8 cellular contexts compared by ENCODE assay signal in the genomic region with DNA sequence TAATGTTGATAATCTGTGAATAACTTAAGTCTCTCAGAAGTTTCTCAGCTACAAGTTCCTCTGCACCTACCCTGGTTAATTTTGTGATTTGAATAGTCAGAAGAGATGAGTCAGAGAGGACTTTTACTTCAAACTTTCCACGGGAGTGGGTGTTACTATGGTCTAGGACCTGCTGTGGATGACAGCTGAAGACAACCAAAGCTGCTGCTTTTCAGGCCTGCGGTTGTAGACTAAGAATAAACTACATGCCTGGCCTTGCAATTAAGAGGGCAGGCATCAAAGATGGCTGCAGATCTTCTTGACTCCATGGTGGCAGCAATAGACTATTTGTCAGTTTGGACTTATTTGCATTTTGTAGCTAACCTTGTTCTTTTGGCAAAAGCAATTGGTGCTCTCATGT.
DNase-seq lines count a peak whose midpoint lies in the region; ATAC-seq, FAIRE-seq and TF ChIP-seq lines count a peak whose summit lies in the region.

No MANE protein-coding gene starts in this region.

- TF ChIP-seq EP300 in SK-N-SH (IDR thresholded peaks at IDR 0.05; ENCODE audit: borderline replicate concordance in 1 of 2, low read depth in 1 of 2, low read length in 1 of 2) = no peak

- POLR2A ChIA-PET in SK-N-SH (lab: Yijun Ruan, JAX) = no interaction called here

- no peaks in the 10 kb centered on the region for H3K27me3 ChIP-seq in SK-N-SH (ENCODE audit: insufficient read depth)

- H3K27ac ChIP-seq in SK-N-SH (ENCODE audit: low read depth in 2 of 2, low read length in 1 of 2) = no peak overlapping the region

- CTCF ChIA-PET in SK-N-SH (lab: Yijun Ruan, JAX) = interaction anchor here (1.1 kb wide), 1 partner anchor 11 kb away, joined by 3 read pairs; no protein-coding TSS in a partner anchor

- no peaks in the 10 kb centered on the region for H3K9me3 Mint-ChIP-seq in T-helper 2 cell treated with Interferon-gamma antibody and Interleukin-4, amounts not matched to agents 5 μg/mL and 100 μg/mL, for 36 hours

- no peaks in the 10 kb centered on the region for H3F3A ChIP-seq in SK-N-SH (replicated peaks; ENCODE audit: insufficient read depth)

- ATAC-seq in GM18858 (IDR thresholded peaks at IDR 0.05; ENCODE audit: unreplicated experiment) = peak; percentile 99
- peak; percentile 97 for ATAC-seq in HG02588 (IDR thresholded peaks at IDR 0.05; ENCODE audit: unreplicated experiment)

- no peak overlapping the region for H3K4me2 ChIP-seq in SK-N-SH

- H3K36me3 Mint-ChIP-seq in T-helper 2 cell treated with Interferon-gamma antibody and Interleukin-4, amounts not matched to agents 5 μg/mL and 100 μg/mL, for 36 hours (ENCODE audit: low read depth) = no peaks in the 10 kb centered on the region

- TF ChIP-seq RAD21 in SK-N-SH (IDR thresholded peaks at IDR 0.05; ENCODE audit: low read length) = no peak

- no peak overlapping the region for H2AFZ ChIP-seq in SK-N-SH (ENCODE audit: low read depth)

- H3K4me1 Mint-ChIP-seq in T-helper 2 cell treated with Interferon-gamma antibody and Interleukin-4, amounts not matched to agents 5 μg/mL and 100 μg/mL, for 36 hours (ENCODE audit: low read depth) = no peaks in the 10 kb centered on the region

- WGBS in SK-N-SH (ENCODE audit: low lambda C conversion rate) = 61% methylated on average over 2 of the region's 2 CpGs

- peaks cover 12% of the 10 kb centered on the region for H3K27me3 Mint-ChIP-seq in T-helper 2 cell treated with Interferon-gamma antibody and Interleukin-4, amounts not matched to agents 5 μg/mL and 100 μg/mL, for 36 hours (ENCODE audit: low read depth)

- H4K20me1 ChIP-seq in SK-N-SH (ENCODE audit: insufficient read depth) = no peaks in the 10 kb centered on the region

- H3K4me3 Mint-ChIP-seq in T-helper 2 cell treated with Interferon-gamma antibody and Interleukin-4, amounts not matched to agents 5 μg/mL and 100 μg/mL, for 36 hours = no peak overlapping the region

- no peaks in the 10 kb centered on the region for H3K36me3 ChIP-seq in SK-N-SH (replicated peaks in 1 of 2; ENCODE audit: control insufficient read depth in 1 of 2, insufficient read depth in 2 of 2, low read length in 1 of 2)

- FAIRE-seq in RCC 7860 (lab: Jason Lieb, UNC) = no peak

- no peak for TF ChIP-seq CTCF in SK-N-SH (IDR thresholded peaks at IDR 0.05)

- no peaks in the 10 kb centered on the region for H3K79me2 ChIP-seq in SK-N-SH (ENCODE audit: insufficient read depth)

- no peak overlapping the region for H3K9ac ChIP-seq in SK-N-SH

- DNase-seq in T-helper 2 cell treated with Interferon-gamma antibody and Interleukin-4, amounts not matched to agents 5 μg/mL and 100 μg/mL, for 36 hours (ENCODE audit: low spot score) = peak; percentile 55
- DNase-seq in stimulated activated CD4-positive, alpha-beta T cell treated with anti-CD3 and anti-CD28 coated beads, Interleukin-12 subunit alpha, Interleukin-12 subunit beta, amount 100 ng/mL, for 48 hours (ENCODE audit: low read depth in 2 of 3, low spot score in 1 of 3) = peak; percentile 19 to 56 (median 26)
- DNase-seq in RCC 7860 (ENCODE audit: low spot score) = no peak
- no peak for DNase-seq in SK-N-SH
- DNase-seq in NCI-H2029 (lab: John Stamatoyannopoulos, UW) = no peak
- no peak for DNase-seq in medulla oblongata (ENCODE audit: extremely low spot score)

- H3K4me3 ChIP-seq in SK-N-SH (ENCODE audit: low read depth in 2 of 2, low read length in 1 of 2) = no peak overlapping the region

- H3K27ac Mint-ChIP-seq in T-helper 2 cell treated with Interferon-gamma antibody and Interleukin-4, amounts not matched to agents 5 μg/mL and 100 μg/mL, for 36 hours = no peak overlapping the region

- H3K9me2 ChIP-seq in SK-N-SH = no peaks in the 10 kb centered on the region

- H3K4me1 ChIP-seq in SK-N-SH (ENCODE audit: control insufficient read depth in 1 of 2, insufficient read depth in 2 of 2, low read depth in 1 of 2, low read length in 1 of 2) = no peaks in the 10 kb centered on the region

- H3K9me3 ChIP-seq in SK-N-SH = no peaks in the 10 kb centered on the region

TF ChIP-seq in SK-N-SH, 30 proteins besides CTCF, POLR2A, EP300 and RAD21:
- no peak for TF ChIP-seq NRF1 (IDR thresholded peaks at IDR 0.05; ENCODE audit: low read depth, low read length)
- no peak for TF ChIP-seq MEF2A (IDR thresholded peaks at IDR 0.05; ENCODE audit: borderline replicate concordance, low read depth)
- TF ChIP-seq, protein P1, sequence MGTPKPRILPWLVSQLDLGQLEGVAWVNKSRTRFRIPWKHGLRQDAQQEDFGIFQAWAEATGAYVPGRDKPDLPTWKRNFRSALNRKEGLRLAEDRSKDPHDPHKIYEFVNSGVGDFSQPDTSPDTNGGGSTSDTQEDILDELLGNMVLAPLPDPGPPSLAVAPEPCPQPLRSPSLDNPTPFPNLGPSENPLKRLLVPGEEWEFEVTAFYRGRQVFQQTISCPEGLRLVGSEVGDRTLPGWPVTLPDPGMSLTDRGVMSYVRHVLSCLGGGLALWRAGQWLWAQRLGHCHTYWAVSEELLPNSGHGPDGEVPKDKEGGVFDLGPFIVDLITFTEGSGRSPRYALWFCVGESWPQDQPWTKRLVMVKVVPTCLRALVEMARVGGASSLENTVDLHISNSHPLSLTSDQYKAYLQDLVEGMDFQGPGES (IDR thresholded peaks at IDR 0.05; ENCODE audit: low read depth, low read length) = no peak
- TF ChIP-seq, protein P2, sequence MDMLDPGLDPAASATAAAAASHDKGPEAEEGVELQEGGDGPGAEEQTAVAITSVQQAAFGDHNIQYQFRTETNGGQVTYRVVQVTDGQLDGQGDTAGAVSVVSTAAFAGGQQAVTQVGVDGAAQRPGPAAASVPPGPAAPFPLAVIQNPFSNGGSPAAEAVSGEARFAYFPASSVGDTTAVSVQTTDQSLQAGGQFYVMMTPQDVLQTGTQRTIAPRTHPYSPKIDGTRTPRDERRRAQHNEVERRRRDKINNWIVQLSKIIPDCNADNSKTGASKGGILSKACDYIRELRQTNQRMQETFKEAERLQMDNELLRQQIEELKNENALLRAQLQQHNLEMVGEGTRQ (IDR thresholded peaks at IDR 0.05; ENCODE audit: borderline replicate concordance, low read depth, low read length) = no peak
- no peak for TF ChIP-seq FOXJ3 (CRISPR knock-in tag; IDR thresholded peaks at IDR 0.05)
- no peak for TF ChIP-seq YY1 (IDR thresholded peaks at IDR 0.05; ENCODE audit: low read depth)
- no peak for TF ChIP-seq TEAD4 (IDR thresholded peaks at IDR 0.05; ENCODE audit: borderline replicate concordance, insufficient read depth)
- no peak for TF ChIP-seq CHD2 (IDR thresholded peaks at IDR 0.05; ENCODE audit: low read length, partially characterized antibody)
- TF ChIP-seq GATA2 (CRISPR knock-in tag; IDR thresholded peaks at IDR 0.05) = no peak
- no peak for TF ChIP-seq GABPA (IDR thresholded peaks at IDR 0.05; ENCODE audit: low read depth)

Comparison
In these comparisons a context has a peak if more than half of its experiments do, and no peak if none do; other contexts are left out.
1. DNase-seq: peak in T-helper 2 cell treated with Interferon-gamma antibody and Interleukin-4, amounts not matched to agents 5 μg/mL and 100 μg/mL, for 36 hours (single experiment) and stimulated activated CD4-positive, alpha-beta T cell treated with anti-CD3 and anti-CD28 coated beads, Interleukin-12 subunit alpha, Interleukin-12 subunit beta, amount 100 ng/mL, for 48 hours (3 of 3); none in RCC 7860 (single experiment), SK-N-SH (single experiment), NCI-H2029 (single experiment) and medulla oblongata (single experiment).